In genomic region chr16:82750078-82750477, GRCh38 we compare ENCODE assay signal across 20 cellular contexts.
DNase-seq lines count a peak whose midpoint lies in the region; ATAC-seq lines count a peak whose summit lies in the region.
"Had no signal": no experiment of that assay in that cellular context is flagged by ENCODE, and none has a peak within 500 bp of the region (broad histone marks: within the 10 kb centered on the region; RNA-seq: fewer than 3 reads in every experiment).

No MANE protein-coding gene starts in this region.

- H3K18ac ChIP-seq in mesenchymal stem cell (ENCODE audit: low read depth in 1 of 2, low read length in 2 of 2), result no peak overlapping the region

- H3K9me3 ChIP-seq in BLaER1 treated with 17β-estradiol and CSF1 and Interleukin-3, amounts not matched to agents 10 nM and 100 nM (replicated peaks in 1 of 11), result no peaks in the 10 kb centered on the region; a peak in 2 of 22 replicates
- no peaks in the 10 kb centered on the region for H3K9me3 ChIP-seq in mesenchymal stem cell (ENCODE audit: control insufficient read depth, low read length)
- H3K9me3 ChIP-seq: SJSA1 had no signal

- H2BK15ac ChIP-seq in mesenchymal stem cell (ENCODE audit: low read depth, poor library complexity, severe bottlenecking), result no peak overlapping the region

- H3K14ac ChIP-seq in mesenchymal stem cell (ENCODE audit: low read length in 2 of 2), result no peak overlapping the region

- H2BK5ac ChIP-seq in mesenchymal stem cell (ENCODE audit: low read depth, low read length, poor library complexity, severe bottlenecking), result no peak overlapping the region

- no peak overlapping the region for H4K91ac ChIP-seq in mesenchymal stem cell (ENCODE audit: low read length)

- H2AFZ ChIP-seq in mesenchymal stem cell (ENCODE audit: low read depth, low read length), result no peak overlapping the region

- H3K4me3 ChIP-seq in BLaER1 treated with 17β-estradiol and CSF1 and Interleukin-3, amounts not matched to agents 10 nM and 100 nM, result peak overlapping the region in 5 of 10 experiments; percentile 8 to 38 (median 29); a peak in 6 of 20 replicates
- H3K4me3 ChIP-seq in mesenchymal stem cell (ENCODE audit: insufficient read depth in 1 of 2, low read depth in 1 of 2, low read length in 2 of 2), result no peak overlapping the region
- H3K4me3 ChIP-seq: GM12878, K562, SJSA1 had no signal

- peaks cover 15 to 69% (median 60%) of the 10 kb centered on the region in 10 experiments for H3K4me1 ChIP-seq in BLaER1 treated with 17β-estradiol and CSF1 and Interleukin-3, amounts not matched to agents 10 nM and 100 nM
- H3K4me1 ChIP-seq in mesenchymal stem cell (ENCODE audit: control insufficient read depth, insufficient read depth, low read depth, low read length), result peaks cover 4% of the 10 kb centered on the region

- H4K20me1 ChIP-seq in BLaER1 treated with 17β-estradiol and CSF1 and Interleukin-3, amounts not matched to agents 10 nM and 100 nM, result no peaks in the 10 kb centered on the region

- ATAC-seq in GM18519 (IDR thresholded peaks at IDR 0.05; ENCODE audit: low FRiP score, unreplicated experiment) (no peak), GM18858 (IDR thresholded peaks at IDR 0.05; ENCODE audit: unreplicated experiment) (no peak)
- ATAC-seq: GM12878, K562, Panc1 had no signal

- H4K8ac ChIP-seq in mesenchymal stem cell (ENCODE audit: low read length), result no peak overlapping the region

- peak overlapping the region in 8 of 11 experiments; percentile 9 to 74 (median 59); a peak in 14 of 22 replicates for H3K9ac ChIP-seq in BLaER1 treated with 17β-estradiol and CSF1 and Interleukin-3, amounts not matched to agents 10 nM and 100 nM
- H3K9ac ChIP-seq in mesenchymal stem cell (ENCODE audit: low read length), result no peak overlapping the region

- peak overlapping the region; percentile 14 to 85 (median 78); a peak in 21 of 22 replicates for H3K4me2 ChIP-seq in BLaER1 treated with 17β-estradiol and CSF1 and Interleukin-3, amounts not matched to agents 10 nM and 100 nM
- no peak overlapping the region for H3K4me2 ChIP-seq in mesenchymal stem cell (ENCODE audit: low read length, poor library complexity, severe bottlenecking)

- H3K79me1 ChIP-seq in mesenchymal stem cell (replicated peaks; ENCODE audit: low read length, poor library complexity, severe bottlenecking), result peaks cover 21% of the 10 kb centered on the region

- no peak overlapping the region for H3K23ac ChIP-seq in mesenchymal stem cell (ENCODE audit: low read length in 2 of 2)

- H2AK5ac ChIP-seq in mesenchymal stem cell (ENCODE audit: low read length, severe bottlenecking), result no peak overlapping the region

- WGBS in mesenchymal stem cell, result 2% methylated on average over 3 of the region's 3 CpGs

- no peak overlapping the region for H2BK12ac ChIP-seq in mesenchymal stem cell (ENCODE audit: low read length in 2 of 2)

- no peak overlapping the region for H3K4ac ChIP-seq in mesenchymal stem cell (ENCODE audit: low read depth in 1 of 2, low read length in 2 of 2)

- no peak overlapping the region for H2BK120ac ChIP-seq in mesenchymal stem cell (ENCODE audit: low read depth, low read length)

- H3K27me3 ChIP-seq in BLaER1 treated with 17β-estradiol and CSF1 and Interleukin-3, amounts not matched to agents 10 nM and 100 nM, result peaks cover 0 to 28% (median 0%) of the 10 kb centered on the region in 11 experiments; a peak in 2 of 22 replicates
- no peaks in the 10 kb centered on the region for H3K27me3 ChIP-seq in mesenchymal stem cell (ENCODE audit: control insufficient read depth in 1 of 2, insufficient read depth in 1 of 2, low read length in 2 of 2)
- H3K27me3 ChIP-seq: SJSA1 had no signal

- no peaks in the 10 kb centered on the region for H3K36me3 ChIP-seq in BLaER1 treated with 17β-estradiol and CSF1 and Interleukin-3, amounts not matched to agents 10 nM and 100 nM
- H3K36me3 ChIP-seq in mesenchymal stem cell (ENCODE audit: control insufficient read depth in 1 of 2, insufficient read depth in 2 of 2, low read depth in 1 of 2, low read length in 2 of 2), result no peaks in the 10 kb centered on the region
- H3K36me3 ChIP-seq: SJSA1 had no signal

- peak; percentile 40 for DNase-seq in HCEC 1CT
- peak; percentile 73 to 82 for DNase-seq in dermis microvascular lymphatic vessel endothelial cell (ENCODE audit: low read depth in 2 of 2)
- peak; percentile 47 for DNase-seq in mesenchymal stem cell
- DNase-seq in activated effector memory CD4-positive, alpha-beta T cell treated with Interleukin-2 at 50 U/mL for 16 hours, result no peak
- DNase-seq: AML-193; CD4-positive, CD25-positive, alpha-beta regulatory T cell; COR-L47; DMS 273 treated with DMSO at 0.1 percent for 48 hours; MV-4-11; NCI-H1417 treated with DMSO at 0.1 percent for 48 hours; NCI-H2029; NCI-H2171; NCI-H526 had no signal

- peak overlapping the region in 9 of 11 experiments; percentile 28 to 86 (median 81); a peak in 17 of 22 replicates for H3K27ac ChIP-seq in BLaER1 treated with 17β-estradiol and CSF1 and Interleukin-3, amounts not matched to agents 10 nM and 100 nM
- no peak overlapping the region for H3K27ac ChIP-seq in mesenchymal stem cell (ENCODE audit: low read length, poor library complexity, severe bottlenecking)
- H3K27ac ChIP-seq: SJSA1 had no signal
